ENCODE assay signal across 8 cellular contexts in genomic region chr5:65100846-65101678, GRCh38.
DNase-seq lines count a peak whose midpoint lies in the region; ATAC-seq, FAIRE-seq and TF ChIP-seq lines count a peak whose summit lies in the region.

No MANE protein-coding gene starts in this region.

- ATAC-seq in GM12878 (no peak), HG03108 (IDR thresholded peaks at IDR 0.05; ENCODE audit: unreplicated experiment) (no peak)

- H3K36me3 ChIP-seq in GM12878 (ENCODE audit: control insufficient read depth in 2 of 2, insufficient read depth in 2 of 2, low read length in 1 of 2) = no peaks in the 10 kb centered on the region

- no peak overlapping the region for H3K27ac ChIP-seq in GM12878 (ENCODE audit: control insufficient read depth, insufficient read depth)

- POLR2A ChIA-PET in GM12878 (lab: Charles Lee) = no interaction called here

- peak; percentile 46 to 48 (median 48); a peak in 4 of 6 replicates for TF ChIP-seq CTCF in GM12878 (IDR thresholded peaks at IDR 0.05 in 2 of 3, conservative IDR thresholded peaks at IDR 0.05 in 1 of 3; ENCODE audit: control insufficient read depth in 2 of 3, extremely low read depth in 1 of 3, insufficient read depth in 1 of 3, low read depth in 3 of 3, low read length in 3 of 3)

- DNase-seq in Caki2 (ENCODE audit: low read depth) = peak; percentile 42
- peak; percentile 85 for DNase-seq in HCEC 1CT
- peak; percentile 52 for DNase-seq in NCI-H774 (lab: John Stamatoyannopoulos, UW)
- no peak for DNase-seq in GM12878 (ENCODE audit: low read depth, low spot score)
- peak; percentile 84 for DNase-seq in iPS-NIHi11 (ENCODE audit: low spot score)
- DNase-seq in stimulated activated CD4-positive, alpha-beta T cell treated with anti-CD3 and anti-CD28 coated beads, Interleukin-4, amount 100 ng/mL, for 1 hour = peak; percentile 19
- DNase-seq in activated CD4-positive, CD25-positive, alpha-beta regulatory T cell (lab: John Stamatoyannopoulos, UW) = no peak

- no peak overlapping the region for H3K4me3 ChIP-seq in GM12878

- peaks cover 28% of the 10 kb centered on the region for H3K4me1 ChIP-seq in GM12878 (ENCODE audit: control insufficient read depth, insufficient read depth, low read length)

- TF ChIP-seq RAD21 in GM12878 (IDR thresholded peaks at IDR 0.05; ENCODE audit: insufficient read depth, low read depth, low read length) = peak; percentile 67

- intact Hi-C loops in GM12878 (cut with micrococcal nuclease; ENCODE audit: unreplicated experiment) = loop anchor here (1.0 to 10.0 kb wide), 4 partner anchors 69 to 382 kb away; no protein-coding TSS in a partner anchor

- H4K20me1 ChIP-seq in GM12878 (ENCODE audit: control insufficient read depth, insufficient read depth) = no peaks in the 10 kb centered on the region

- FAIRE-seq in GM12878 (lab: Jason Lieb, UNC) = no peak

- no peaks in the 10 kb centered on the region for H3K27me3 ChIP-seq in GM12878 (replicated peaks in 1 of 2; ENCODE audit: control insufficient read depth in 2 of 2, insufficient read depth in 2 of 2, low read length in 1 of 2)

- H2AFZ ChIP-seq in GM12878 (ENCODE audit: control insufficient read depth, low read depth, low read length) = no peak overlapping the region

- no peak for TF ChIP-seq EP300 in GM12878 (IDR thresholded peaks at IDR 0.05; ENCODE audit: borderline replicate concordance in 1 of 2, control insufficient read depth in 1 of 2, low read depth in 2 of 2, low read length in 2 of 2)

- H3K4me2 ChIP-seq in GM12878 (ENCODE audit: control insufficient read depth, insufficient read depth) = no peak overlapping the region

- BruUV-seq in GM12878 (replicated peaks; lab: Mats Ljungman, UMichigan) = no TSS peak

- H3K9ac ChIP-seq in GM12878 (ENCODE audit: control insufficient read depth, insufficient read depth, low read length) = no peak overlapping the region

- whole genome bisulfite sequencing in GM12878 (ENCODE audit: insufficient coverage, insufficient replicate concordance, low lambda C conversion rate, missing lambda C conversion rate) = 59% methylated on average over 9 of the region's 9 CpGs

- RAD21 ChIA-PET in GM12878 (lab: Charles Lee; ENCODE audit: unreplicated experiment) = interaction anchor here (1.1 to 6.7 kb wide), 3 partner anchors 130 to 381 kb away, joined by 4 to 102 read pairs (median 20); partner anchors contain the start of gene ADAMTS6

- H3K79me2 ChIP-seq in GM12878 (ENCODE audit: control insufficient read depth, insufficient read depth, low read length) = no peaks in the 10 kb centered on the region

- H3K9me3 ChIP-seq in GM12878 (replicated peaks; ENCODE audit: control insufficient read depth, insufficient read depth, low read length) = no peaks in the 10 kb centered on the region

- TF ChIP-seq POLR2A in GM12878 (IDR thresholded peaks at IDR 0.05; ENCODE audit: low read depth, low read length) = no peak

- in situ Hi-C loops in Caki2 (cut with HindIII; ENCODE audit: low pct_unique_long_range_greater_than_20kb, low sequenced_read_pairs) = no loop called here
- in situ Hi-C loops in GM12878 (cut with MboI) = no loop called here

- SMC1A ChIA-PET in GM12878 (lab: Charles Lee; ENCODE audit: uncharacterized antibody, unreplicated experiment) = interaction anchor here (0.8 to 7.6 kb wide), 7 partner anchors 13 to 380 kb away, joined by 3 to 73 read pairs (median 4); partner anchors contain the start of gene ADAMTS6

- CTCF ChIA-PET in GM12878 (lab: Yijun Ruan, JAX) = interaction anchor here (0.6 to 6.5 kb wide), 10 partner anchors 13 to 381 kb away, joined by 3 to 58 read pairs (median 3); partner anchors contain the start of gene ADAMTS6

TF ChIP-seq in GM12878, 131 proteins besides CTCF, POLR2A, EP300 and RAD21:
- TF ChIP-seq EED (IDR thresholded peaks at IDR 0.05; ENCODE audit: low read depth) (no peak), SMC3 (IDR thresholded peaks at IDR 0.05; ENCODE audit: borderline replicate concordance, low read length) (peak; percentile 53; the same call in 1 of the 2 replicates), CBX5 (IDR thresholded peaks at IDR 0.05; ENCODE audit: low read depth) (no peak), ZBTB40 (IDR thresholded peaks at IDR 0.05; ENCODE audit: borderline replicate concordance) (no peak), RCOR1 (conservative IDR thresholded peaks at IDR 0.05; ENCODE audit: low read depth, low read length) (no peak), CEBPZ (IDR thresholded peaks at IDR 0.05; ENCODE audit: low read depth, low read length) (no peak), SMAD5 (IDR thresholded peaks at IDR 0.05; ENCODE audit: low read depth) (no peak), PAX8 (IDR thresholded peaks at IDR 0.05) (no peak), YBX1 (IDR thresholded peaks at IDR 0.05) (no peak)

Comparison
In these comparisons a context has a peak if more than half of its experiments do, and no peak if none do; other contexts are left out.
1. DNase-seq: peak in Caki2 (single experiment), HCEC 1CT (single experiment), NCI-H774 (single experiment), iPS-NIHi11 (single experiment) and stimulated activated CD4-positive, alpha-beta T cell treated with anti-CD3 and anti-CD28 coated beads, Interleukin-4, amount 100 ng/mL, for 1 hour (single experiment); none in GM12878 (single experiment) and activated CD4-positive, CD25-positive, alpha-beta regulatory T cell (0 of 4).